Comparison of ENCODE assay signal across 9 cellular contexts in genomic region chr2:235055891-235056516, GRCh38.
A peak's percentile ranks its signal among the peaks of the same experiment; 100 is the strongest.
DNase-seq lines count a peak whose midpoint lies in the region; ATAC-seq and TF ChIP-seq lines count a peak whose summit lies in the region.
"Had no signal": no experiment of that assay in that cellular context is flagged by ENCODE, and none has a peak within 500 bp of the region (broad histone marks: within the 10 kb centered on the region; RNA-seq: fewer than 3 reads in every experiment).

No MANE protein-coding gene starts in this region.

- TF ChIP-seq CTCF in GM23338 (conservative IDR thresholded peaks at IDR 0.05; ENCODE audit: low read depth in 2 of 2) = peak; percentile 72 to 85
- peak in 3 of 4 experiments; percentile 59 to 69 (median 62) for TF ChIP-seq CTCF in sigmoid colon (IDR thresholded peaks at IDR 0.05)

- H4K20me1 ChIP-seq in GM23338 (replicated peaks; ENCODE audit: insufficient read depth) = no peaks in the 10 kb centered on the region; the same call in 1 of the 2 replicates

- H3K27me3 ChIP-seq in GM23338 (ENCODE audit: insufficient read depth) = no peaks in the 10 kb centered on the region
- H3K27me3 ChIP-seq in sigmoid colon = no peaks in the 10 kb centered on the region

- intact Hi-C loops in sigmoid colon (cut with DNase I) = no loop called here
- intact Hi-C loops in activated naive CD4-positive, alpha-beta T cell treated with anti-CD3 and anti-CD28 coated beads for 36 hours (cut with micrococcal nuclease) = no loop called here

- H3K36me3 Mint-ChIP-seq in GM23338 (ENCODE audit: low read depth) = peaks cover 25% of the 10 kb centered on the region
- H3K36me3 Mint-ChIP-seq in activated naive CD4-positive, alpha-beta T cell treated with anti-CD3 and anti-CD28 coated beads for 36 hours (ENCODE audit: low read depth) = no peaks in the 10 kb centered on the region

- H3K4me3 Mint-ChIP-seq in GM23338 = no peak overlapping the region
- H3K4me3 Mint-ChIP-seq in activated naive CD4-positive, alpha-beta T cell treated with anti-CD3 and anti-CD28 coated beads for 36 hours = no peak overlapping the region

- peak; percentile 82 for DNase-seq in GM23338 (ENCODE audit: low spot score)
- peak; percentile 37 for DNase-seq in NCI-H82 treated with DMSO at 0.1 percent for 48 hours (lab: John Stamatoyannopoulos, UW; ENCODE audit: unreplicated experiment)
- peak; percentile 29 for DNase-seq in fibroblast of peridontal ligament (ENCODE audit: extremely low read depth)
- no peak for DNase-seq in sigmoid colon
- no peak for DNase-seq in NCI-H2227 treated with DMSO at 0.1 percent for 48 hours (lab: John Stamatoyannopoulos, UW)
- DNase-seq in activated naive CD4-positive, alpha-beta T cell treated with anti-CD3 and anti-CD28 coated beads for 36 hours = no peak
- no peak for DNase-seq in activated gamma-delta T cell (lab: John Stamatoyannopoulos, UW)
- DNase-seq: effector CD4-positive, alpha-beta T cell had no signal

- peak; percentile 83 for ATAC-seq in GM23338
- ATAC-seq in HG02642 (IDR thresholded peaks at IDR 0.05; ENCODE audit: poor library complexity, unreplicated experiment) = no peak

- peaks cover 6% of the 10 kb centered on the region for H3K27me3 Mint-ChIP-seq in GM23338 (ENCODE audit: insufficient read depth, low read depth, poor library complexity)
- H3K27me3 Mint-ChIP-seq in activated naive CD4-positive, alpha-beta T cell treated with anti-CD3 and anti-CD28 coated beads for 36 hours (ENCODE audit: low read depth) = peaks cover 6% of the 10 kb centered on the region

- H3K9me2 ChIP-seq in GM23338 (ENCODE audit: insufficient read depth) = no peaks in the 10 kb centered on the region

- H3K4me1 Mint-ChIP-seq in GM23338 = no peaks in the 10 kb centered on the region; the same call in 2 of the 3 replicates
- H3K4me1 Mint-ChIP-seq in activated naive CD4-positive, alpha-beta T cell treated with anti-CD3 and anti-CD28 coated beads for 36 hours (ENCODE audit: low read depth) = no peaks in the 10 kb centered on the region

- 72 to 82% methylated on average over 12 of the region's 12 CpGs for WGBS in sigmoid colon, 2 donors

- CTCF ChIA-PET in activated naive CD4-positive, alpha-beta T cell treated with anti-CD3 and anti-CD28 coated beads for 36 hours (lab: Charles Lee) = no interaction called here

- no peak overlapping the region for H3K27ac ChIP-seq in GM23338 (ENCODE audit: low read depth)
- H3K27ac ChIP-seq in sigmoid colon = no peak overlapping the region

- H3K36me3 ChIP-seq in GM23338 (ENCODE audit: insufficient read depth) = no peaks in the 10 kb centered on the region
- peaks cover 0 to 24% (median 3%) of the 10 kb centered on the region in 4 donors for H3K36me3 ChIP-seq in sigmoid colon

- H3K9me3 ChIP-seq in sigmoid colon = no peaks in the 10 kb centered on the region

- H3K4me3 ChIP-seq in GM23338 (no peak overlapping the region), sigmoid colon (no peak overlapping the region)

- H3K4me2 ChIP-seq in GM23338 = no peak overlapping the region

- H3K4me1 ChIP-seq in GM23338 (ENCODE audit: insufficient read depth) (no peaks in the 10 kb centered on the region), sigmoid colon (peaks cover 0 to 9% (median 4%) of the 10 kb centered on the region in 4 donors)

- no peaks in the 10 kb centered on the region for H3K9me3 Mint-ChIP-seq in GM23338
- H3K9me3 Mint-ChIP-seq in activated naive CD4-positive, alpha-beta T cell treated with anti-CD3 and anti-CD28 coated beads for 36 hours = no peaks in the 10 kb centered on the region

- no peak for TF ChIP-seq EP300 in sigmoid colon (IDR thresholded peaks at IDR 0.05)

- no peak overlapping the region for H2AFZ ChIP-seq in GM23338

- no peak for TF ChIP-seq POLR2A in sigmoid colon (IDR thresholded peaks at IDR 0.05)

- H3F3A ChIP-seq in GM23338 (replicated peaks; ENCODE audit: low read depth) = no peaks in the 10 kb centered on the region

- H3K27ac Mint-ChIP-seq in GM23338 = no peak overlapping the region
- H3K27ac Mint-ChIP-seq in activated naive CD4-positive, alpha-beta T cell treated with anti-CD3 and anti-CD28 coated beads for 36 hours = no peak overlapping the region

- H3K79me2 ChIP-seq in GM23338 (replicated peaks; ENCODE audit: insufficient read depth) = 0 out of 2 replicates have a peak, but pooled peaks cover 4% of the 10 kb centered on the region

TF ChIP-seq in GM23338, 12 proteins besides CTCF, POLR2A, EP300 and RAD21 (continues in another document):
- TF ChIP-seq STAT1 (IDR thresholded peaks at IDR 0.05; ENCODE audit: unreplicated experiment) (no peak), JUNB (IDR thresholded peaks at IDR 0.05; ENCODE audit: unreplicated experiment) (no peak), ZNF114 (CRISPR knock-in tag; IDR thresholded peaks at IDR 0.05) (no peak), ZNF331 (CRISPR knock-in tag; IDR thresholded peaks at IDR 0.05; ENCODE audit: low read depth) (no peak), POLR2AphosphoS5 (IDR thresholded peaks at IDR 0.05; ENCODE audit: low read depth) (no peak), EZH2phosphoT487 (IDR thresholded peaks at IDR 0.05; ENCODE audit: unreplicated experiment) (no peak), CREB1 (CRISPR knock-in tag; IDR thresholded peaks at IDR 0.05; ENCODE audit: low read depth) (no peak), REST (IDR thresholded peaks at IDR 0.05; ENCODE audit: unreplicated experiment) (no peak), EZH2 (IDR thresholded peaks at IDR 0.05; ENCODE audit: low read depth, unreplicated experiment) (no peak)
- TF ChIP-seq, protein P1, sequence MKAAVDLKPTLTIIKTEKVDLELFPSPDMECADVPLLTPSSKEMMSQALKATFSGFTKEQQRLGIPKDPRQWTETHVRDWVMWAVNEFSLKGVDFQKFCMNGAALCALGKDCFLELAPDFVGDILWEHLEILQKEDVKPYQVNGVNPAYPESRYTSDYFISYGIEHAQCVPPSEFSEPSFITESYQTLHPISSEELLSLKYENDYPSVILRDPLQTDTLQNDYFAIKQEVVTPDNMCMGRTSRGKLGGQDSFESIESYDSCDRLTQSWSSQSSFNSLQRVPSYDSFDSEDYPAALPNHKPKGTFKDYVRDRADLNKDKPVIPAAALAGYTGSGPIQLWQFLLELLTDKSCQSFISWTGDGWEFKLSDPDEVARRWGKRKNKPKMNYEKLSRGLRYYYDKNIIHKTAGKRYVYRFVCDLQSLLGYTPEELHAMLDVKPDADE (IDR thresholded peaks at IDR 0.05) = no peak

Comparison
In these comparisons a context has a peak if more than half of its experiments do, and no peak if none do; other contexts are left out.
1. DNase-seq: peak in GM23338 (single experiment), NCI-H82 treated with DMSO at 0.1 percent for 48 hours (single experiment) and fibroblast of peridontal ligament (single experiment); none in sigmoid colon (single experiment), NCI-H2227 treated with DMSO at 0.1 percent for 48 hours (single experiment), activated naive CD4-positive, alpha-beta T cell treated with anti-CD3 and anti-CD28 coated beads for 36 hours (single experiment) and activated gamma-delta T cell (single experiment).